In the genomic region with DNA sequence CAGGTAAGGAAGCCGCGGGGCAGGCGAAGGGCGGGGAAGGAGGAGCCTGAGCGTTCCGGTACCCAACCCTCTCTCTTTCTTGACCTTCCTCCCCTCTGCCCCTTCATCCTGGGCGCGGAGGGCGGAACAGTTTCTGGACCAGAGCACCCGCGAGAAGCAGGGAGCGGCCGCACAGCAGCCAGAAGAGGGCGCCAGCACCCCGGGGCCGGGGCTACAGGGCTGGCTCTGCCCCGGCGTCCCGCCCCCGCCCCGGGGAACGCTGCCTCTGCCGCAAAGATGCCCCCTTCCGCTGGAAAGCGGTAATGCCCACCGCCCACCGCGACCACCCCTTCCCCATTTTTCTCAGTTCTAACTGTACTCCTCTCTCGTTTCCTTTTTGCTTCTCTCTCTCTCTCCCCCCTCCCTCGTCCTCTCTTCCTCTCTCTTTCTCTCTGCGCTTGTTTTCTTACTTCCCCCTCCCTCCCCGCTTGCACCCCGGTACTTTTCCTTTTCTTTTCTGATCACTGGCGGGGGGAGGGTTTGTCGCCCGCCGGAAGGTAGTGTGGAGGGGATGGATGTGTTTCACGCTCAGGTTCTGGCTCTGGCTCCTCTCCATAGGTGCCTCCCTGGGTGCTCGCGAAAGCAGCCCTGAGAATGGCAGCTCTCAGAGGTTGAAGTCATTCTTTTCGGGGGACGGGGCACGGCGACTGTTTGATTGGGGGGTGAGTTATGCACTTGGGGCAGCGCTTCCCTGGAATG, we compare ENCODE assay signal across 2 cellular contexts.
A peak's percentile ranks its signal among the peaks of the same experiment; 100 is the strongest.
TF ChIP-seq lines count a peak whose summit lies in the region.

No MANE protein-coding gene starts in this region.

TF ChIP-seq in IMR-90, 13 proteins besides CTCF, POLR2A, EP300 and RAD21:
- TF ChIP-seq CEBPB (IDR thresholded peaks at IDR 0.05; ENCODE audit: low read depth, low read length) (no peak), MAZ (IDR thresholded peaks at IDR 0.05; ENCODE audit: borderline replicate concordance, low read depth, low read length) (peak; percentile 92), FOS (IDR thresholded peaks at IDR 0.05; ENCODE audit: low read depth, low read length) (no peak), SMC3 (IDR thresholded peaks at IDR 0.05; ENCODE audit: low read depth, low read length) (peak; percentile 77), MXI1 (IDR thresholded peaks at IDR 0.05; ENCODE audit: borderline replicate concordance, low read depth, low read length) (no peak), RFX5 (IDR thresholded peaks at IDR 0.05; ENCODE audit: low read depth, low read length) (no peak)
- TF ChIP-seq, protein P1, sequence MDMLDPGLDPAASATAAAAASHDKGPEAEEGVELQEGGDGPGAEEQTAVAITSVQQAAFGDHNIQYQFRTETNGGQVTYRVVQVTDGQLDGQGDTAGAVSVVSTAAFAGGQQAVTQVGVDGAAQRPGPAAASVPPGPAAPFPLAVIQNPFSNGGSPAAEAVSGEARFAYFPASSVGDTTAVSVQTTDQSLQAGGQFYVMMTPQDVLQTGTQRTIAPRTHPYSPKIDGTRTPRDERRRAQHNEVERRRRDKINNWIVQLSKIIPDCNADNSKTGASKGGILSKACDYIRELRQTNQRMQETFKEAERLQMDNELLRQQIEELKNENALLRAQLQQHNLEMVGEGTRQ (IDR thresholded peaks at IDR 0.05; ENCODE audit: low read depth, low read length), result no peak
TF ChIP-seq in IMR-90: peak in this region for 2.

TF ChIP-seq in SK-N-SH treated with all-trans-retinoic acid at 6 μM for 48 hours, 23 proteins besides CTCF, POLR2A, EP300 and RAD21:
- TF ChIP-seq BACH2 (CRISPR knock-in tag; IDR thresholded peaks at IDR 0.05; ENCODE audit: borderline replicate concordance) (no peak), ARNTL (CRISPR knock-in tag; IDR thresholded peaks at IDR 0.05; ENCODE audit: borderline replicate concordance, low read depth) (no peak), TOX (CRISPR knock-in tag; IDR thresholded peaks at IDR 0.05; ENCODE audit: borderline replicate concordance) (no peak), ZNF8 (CRISPR knock-in tag; IDR thresholded peaks at IDR 0.05) (no peak), OSR1 (CRISPR knock-in tag; IDR thresholded peaks at IDR 0.05) (no peak), ZFP3 (CRISPR knock-in tag; IDR thresholded peaks at IDR 0.05) (no peak), ZFP30 (CRISPR knock-in tag; IDR thresholded peaks at IDR 0.05) (no peak), ZNF70 (CRISPR knock-in tag; IDR thresholded peaks at IDR 0.05) (no peak), SNAI2 (CRISPR knock-in tag; IDR thresholded peaks at IDR 0.05) (no peak), ESRRG (CRISPR knock-in tag; IDR thresholded peaks at IDR 0.05) (no peak), GLIS3 (CRISPR knock-in tag; IDR thresholded peaks at IDR 0.05) (no peak), ZNF565 (CRISPR knock-in tag; conservative IDR thresholded peaks at IDR 0.05; ENCODE audit: low read depth) (no peak), CSDC2 (CRISPR knock-in tag; IDR thresholded peaks at IDR 0.05) (no peak), PPARA (CRISPR knock-in tag; IDR thresholded peaks at IDR 0.05; ENCODE audit: borderline replicate concordance) (no peak), ISL1 (CRISPR knock-in tag; IDR thresholded peaks at IDR 0.05) (no peak), RARB (CRISPR knock-in tag; IDR thresholded peaks at IDR 0.05) (no peak)
- TF ChIP-seq, protein P2, sequence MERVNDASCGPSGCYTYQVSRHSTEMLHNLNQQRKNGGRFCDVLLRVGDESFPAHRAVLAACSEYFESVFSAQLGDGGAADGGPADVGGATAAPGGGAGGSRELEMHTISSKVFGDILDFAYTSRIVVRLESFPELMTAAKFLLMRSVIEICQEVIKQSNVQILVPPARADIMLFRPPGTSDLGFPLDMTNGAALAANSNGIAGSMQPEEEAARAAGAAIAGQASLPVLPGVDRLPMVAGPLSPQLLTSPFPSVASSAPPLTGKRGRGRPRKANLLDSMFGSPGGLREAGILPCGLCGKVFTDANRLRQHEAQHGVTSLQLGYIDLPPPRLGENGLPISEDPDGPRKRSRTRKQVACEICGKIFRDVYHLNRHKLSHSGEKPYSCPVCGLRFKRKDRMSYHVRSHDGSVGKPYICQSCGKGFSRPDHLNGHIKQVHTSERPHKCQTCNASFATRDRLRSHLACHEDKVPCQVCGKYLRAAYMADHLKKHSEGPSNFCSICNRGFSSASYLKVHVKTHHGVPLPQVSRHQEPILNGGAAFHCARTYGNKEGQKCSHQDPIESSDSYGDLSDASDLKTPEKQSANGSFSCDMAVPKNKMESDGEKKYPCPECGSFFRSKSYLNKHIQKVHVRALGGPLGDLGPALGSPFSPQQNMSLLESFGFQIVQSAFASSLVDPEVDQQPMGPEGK (CRISPR knock-in tag; IDR thresholded peaks at IDR 0.05; ENCODE audit: borderline replicate concordance), result no peak
- TF ChIP-seq, protein P3, sequence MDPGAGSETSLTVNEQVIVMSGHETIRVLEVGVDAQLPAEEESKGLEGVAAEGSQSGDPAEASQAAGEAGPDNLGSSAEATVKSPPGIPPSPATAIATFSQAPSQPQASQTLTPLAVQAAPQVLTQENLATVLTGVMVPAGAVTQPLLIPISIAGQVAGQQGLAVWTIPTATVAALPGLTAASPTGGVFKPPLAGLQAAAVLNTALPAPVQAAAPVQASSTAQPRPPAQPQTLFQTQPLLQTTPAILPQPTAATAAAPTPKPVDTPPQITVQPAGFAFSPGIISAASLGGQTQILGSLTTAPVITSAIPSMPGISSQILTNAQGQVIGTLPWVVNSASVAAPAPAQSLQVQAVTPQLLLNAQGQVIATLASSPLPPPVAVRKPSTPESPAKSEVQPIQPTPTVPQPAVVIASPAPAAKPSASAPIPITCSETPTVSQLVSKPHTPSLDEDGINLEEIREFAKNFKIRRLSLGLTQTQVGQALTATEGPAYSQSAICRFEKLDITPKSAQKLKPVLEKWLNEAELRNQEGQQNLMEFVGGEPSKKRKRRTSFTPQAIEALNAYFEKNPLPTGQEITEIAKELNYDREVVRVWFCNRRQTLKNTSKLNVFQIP (CRISPR knock-in tag; IDR thresholded peaks at IDR 0.05; ENCODE audit: borderline replicate concordance, low read depth), result no peak
- TF ChIP-seq, protein P4, sequence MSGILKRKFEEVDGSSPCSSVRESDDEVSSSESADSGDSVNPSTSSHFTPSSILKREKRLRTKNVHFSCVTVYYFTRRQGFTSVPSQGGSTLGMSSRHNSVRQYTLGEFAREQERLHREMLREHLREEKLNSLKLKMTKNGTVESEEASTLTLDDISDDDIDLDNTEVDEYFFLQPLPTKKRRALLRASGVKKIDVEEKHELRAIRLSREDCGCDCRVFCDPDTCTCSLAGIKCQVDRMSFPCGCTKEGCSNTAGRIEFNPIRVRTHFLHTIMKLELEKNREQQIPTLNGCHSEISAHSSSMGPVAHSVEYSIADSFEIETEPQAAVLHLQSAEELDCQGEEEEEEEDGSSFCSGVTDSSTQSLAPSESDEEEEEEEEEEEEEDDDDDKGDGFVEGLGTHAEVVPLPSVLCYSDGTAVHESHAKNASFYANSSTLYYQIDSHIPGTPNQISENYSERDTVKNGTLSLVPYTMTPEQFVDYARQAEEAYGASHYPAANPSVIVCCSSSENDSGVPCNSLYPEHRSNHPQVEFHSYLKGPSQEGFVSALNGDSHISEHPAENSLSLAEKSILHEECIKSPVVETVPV (CRISPR knock-in tag; IDR thresholded peaks at IDR 0.05), result no peak
TF ChIP-seq in SK-N-SH treated with all-trans-retinoic acid at 6 μM for 48 hours: peak in this region for 0.
